ENCODE assay signal across 25 cellular contexts in genomic region chr12:14663002-14663401, GRCh38. TPM values are rescaled to one million over a fixed set of nuclear protein-coding genes. Genes with fewer than 3 reads are reported as not detected.
"Had no signal": no experiment of that assay in that cellular context is flagged by ENCODE, and none has a peak within 500 bp of the region (broad histone marks: within the 10 kb centered on the region; RNA-seq: fewer than 3 reads in every experiment).

No MANE protein-coding gene starts in this region.

- H3K4me3 ChIP-seq: K562 had no signal

- H3K9ac ChIP-seq: KMS-11, SK-N-SH had no signal

- H3K27ac Mint-ChIP-seq: T-cell; T-helper 1 cell treated with Interleukin-12 subunit alpha and Interleukin-12 subunit beta and Interleukin-4 antibody, amounts not matched to agents 30 μg/mL and 1 μg/mL, for 36 hours had no signal

- FAIRE-seq: HTR-8/SVneo, K562 had no signal

- H3K4me2 ChIP-seq: KMS-11, SK-N-SH had no signal

- H3K27ac ChIP-seq: HL-60, KMS-11, RWPE1 had no signal

- H3K9me3 Mint-ChIP-seq: T-cell; T-helper 1 cell treated with Interleukin-12 subunit alpha and Interleukin-12 subunit beta and Interleukin-4 antibody, amounts not matched to agents 30 μg/mL and 1 μg/mL, for 36 hours had no signal

- H3K4me3 Mint-ChIP-seq: IgD-negative memory B cell; T-cell; T-helper 1 cell treated with Interleukin-12 subunit alpha and Interleukin-12 subunit beta and Interleukin-4 antibody, amounts not matched to agents 30 μg/mL and 1 μg/mL, for 36 hours had no signal

- ATAC-seq: K562, Panc1, PC-3, T-cell had no signal

- H3K36me3 Mint-ChIP-seq: IgD-negative memory B cell had no signal

- H3K9me3 ChIP-seq: SK-N-SH had no signal

- DNase-seq: MV-4-11, NCI-H1092, NCI-H1436, NCI-H187, NCI-H2029 treated with DMSO at 0.1 percent for 48 hours, NCI-H2227 treated with DMSO at 0.1 percent for 48 hours, NCI-H524, NCI-H69, NCI-H774, PC-3, SHP77, SK-N-SH, SW 1271, T-cell had no signal

- H3K9me2 ChIP-seq: SK-N-SH had no signal

RNA-seq across cellular contexts. Expression of gene GUCY2C, which starts 33.4 kb away (rescaled TPM):
- total RNA-seq: LHCN-M2, MCF 10A, NCI-H460, PC-3 had no signal
- polyA plus RNA-seq: SK-N-SH had no signal
